1 cellular context compared by ENCODE assay signal in genomic region chr5:17258429-17258828, GRCh38.
TF ChIP-seq lines count a peak whose summit lies in the region.

No MANE protein-coding gene starts in this region.

TF ChIP-seq in GM12878, 131 proteins besides CTCF, POLR2A, EP300 and RAD21 (continued from another document):
- TF ChIP-seq PRDM15 (CRISPR knock-in tag; IDR thresholded peaks at IDR 0.05) (no peak), USF2 (IDR thresholded peaks at IDR 0.05; ENCODE audit: borderline replicate concordance, low read depth, low read length) (no peak), PKNOX1 (IDR thresholded peaks at IDR 0.05) (no peak), STAT3 (IDR thresholded peaks at IDR 0.05; ENCODE audit: low read depth, low read length) (no peak), NBN (IDR thresholded peaks at IDR 0.05) (no peak), MYB (IDR thresholded peaks at IDR 0.05; ENCODE audit: borderline replicate concordance, low read depth, low read length) (no peak), IKZF2 (IDR thresholded peaks at IDR 0.05) (no peak), CBFB (IDR thresholded peaks at IDR 0.05; ENCODE audit: low read depth) (no peak)
